8 cellular contexts compared by ENCODE assay signal in genomic region chr3:52005571-52005986, GRCh38. TPM values are rescaled to one million over a fixed set of nuclear protein-coding genes. Genes with fewer than 3 reads are reported as not detected.
DNase-seq lines count a peak whose midpoint lies in the region; ATAC-seq, FAIRE-seq and TF ChIP-seq lines count a peak whose summit lies in the region.

No MANE protein-coding gene starts in this region.

- H3K27ac Mint-ChIP-seq in activated CD4-positive, alpha-beta T cell treated with anti-CD3 and anti-CD28 coated beads for 36 hours: no peak overlapping the region

- H3K4me3 Mint-ChIP-seq in activated CD4-positive, alpha-beta T cell treated with anti-CD3 and anti-CD28 coated beads for 36 hours: no peak overlapping the region

- intact Hi-C loops in activated CD4-positive, alpha-beta T cell treated with anti-CD3 and anti-CD28 coated beads for 36 hours (cut with DNase I, micrococcal nuclease): no loop called here
- intact Hi-C loops in K562 (cut with micrococcal nuclease) (no loop called here), uterus (cut with DNase I; ENCODE audit: low total_unique reads) (loop anchor here (10.0 kb wide), 1 partner anchor 339 kb away; no protein-coding TSS in a partner anchor)

- peak; percentile 43 for DNase-seq in activated CD4-positive, alpha-beta T cell treated with anti-CD3 and anti-CD28 coated beads for 36 hours
- DNase-seq in activated CD4-positive, alpha-beta T cell treated with anti-CD3 and anti-CD28 coated beads for 4 hours: no peak
- DNase-seq in K562 (ENCODE audit: extremely low read depth in 1 of 4, low spot score in 3 of 4) (peak; percentile 42 to 47 (median 45)), uterus (peak in 1 of 2 donors; percentile 73), 8988T (no peak)

- H3K27me3 Mint-ChIP-seq in activated CD4-positive, alpha-beta T cell treated with anti-CD3 and anti-CD28 coated beads for 36 hours: no peaks in the 10 kb centered on the region

- CTCF ChIA-PET in activated CD4-positive, alpha-beta T cell treated with anti-CD3 and anti-CD28 coated beads for 36 hours (lab: Charles Lee): interaction anchor here (0.5 to 6.3 kb wide), 4 partner anchors 10 to 449 kb away, joined by 3 to 76 read pairs (median 3); no protein-coding TSS in a partner anchor
- CTCF ChIA-PET in K562 (lab: Yijun Ruan, JAX; ENCODE audit: low intra/inter-chr PET ratio): interaction anchor here (0.7 kb wide), 1 partner anchor 117 kb away, joined by 3 read pairs; no protein-coding TSS in a partner anchor

- H3K9ac ChIP-seq in K562 (ENCODE audit: insufficient read depth in 1 of 2, low read depth in 2 of 2, low read length in 2 of 2): peak overlapping the region in 1 of 2 experiments; percentile 69; a peak in 2 of 4 replicates

- H3K4me3 ChIP-seq in K562: no peak overlapping the region
- no peak overlapping the region for H3K4me3 ChIP-seq in uterus

- H3K36me3 ChIP-seq in K562 (ENCODE audit: control insufficient read depth, insufficient read depth, low read length) (no peaks in the 10 kb centered on the region), uterus (no peaks in the 10 kb centered on the region)

- H3K4me1 Mint-ChIP-seq in activated CD4-positive, alpha-beta T cell treated with anti-CD3 and anti-CD28 coated beads for 36 hours: peaks cover 16% of the 10 kb centered on the region

- TF ChIP-seq EP300 in K562 (IDR thresholded peaks at IDR 0.05; ENCODE audit: low read length): no peak

- TF ChIP-seq CTCF in K562 (IDR thresholded peaks at IDR 0.05 in 2 of 3, conservative IDR thresholded peaks at IDR 0.05 in 1 of 3; ENCODE audit: insufficient read depth in 2 of 3, low read depth in 1 of 3, low read length in 3 of 3): no peak
- TF ChIP-seq CTCF in uterus (IDR thresholded peaks at IDR 0.05): no peak

- H4K20me1 ChIP-seq in K562 (replicated peaks; ENCODE audit: control insufficient read depth, insufficient read depth, low read length): no peaks in the 10 kb centered on the region

- H3K9me1 ChIP-seq in K562 (ENCODE audit: control insufficient read depth, insufficient read depth, low read length): no peaks in the 10 kb centered on the region

- in situ Hi-C loops in K562 (cut with MboI): loop anchor here (25.0 kb wide), 1 partner anchor 382 kb away; no protein-coding TSS in a partner anchor

- H3K79me2 ChIP-seq in K562 (ENCODE audit: control insufficient read depth, insufficient read depth, low read length): no peaks in the 10 kb centered on the region

- H3K9me3 ChIP-seq in K562 (replicated peaks; ENCODE audit: control insufficient read depth, insufficient read depth, low read depth, low read length) (no peaks in the 10 kb centered on the region), uterus (no peaks in the 10 kb centered on the region)

- FAIRE-seq in K562 (lab: Jason Lieb, UNC): no peak

- H2AFZ ChIP-seq in K562 (ENCODE audit: low read depth, low read length): peak overlapping the region; percentile 65; the same call in 1 of the 2 replicates

- no peak overlapping the region for H3K27ac ChIP-seq in K562 (ENCODE audit: extremely low read depth, low read depth, low read length)
- H3K27ac ChIP-seq in layer of hippocampus (ENCODE audit: low read depth, low read length): peak overlapping the region; percentile 40
- H3K27ac ChIP-seq in uterus: peak overlapping the region; percentile 36 to 55

- no TSS peak for BruUV-seq in K562 (replicated peaks; lab: Mats Ljungman, UMichigan)

- H3K36me3 Mint-ChIP-seq in activated CD4-positive, alpha-beta T cell treated with anti-CD3 and anti-CD28 coated beads for 36 hours (ENCODE audit: low read depth): no peaks in the 10 kb centered on the region

- POLR2A ChIA-PET in activated CD4-positive, alpha-beta T cell treated with anti-CD3 and anti-CD28 coated beads for 36 hours (lab: Charles Lee): interaction anchor here (0.7 kb wide), 1 partner anchor 315 kb away, joined by 3 read pairs; no protein-coding TSS in a partner anchor
- POLR2A ChIA-PET in K562 (lab: Yijun Ruan, JAX): no interaction called here

- peak; percentile 28 for ATAC-seq in activated CD4-positive, alpha-beta T cell treated with anti-CD3 and anti-CD28 coated beads for 36 hours
- ATAC-seq in K562 (no peak), GM21360 (IDR thresholded peaks at IDR 0.05; ENCODE audit: unreplicated experiment) (no peak), HG03520 (IDR thresholded peaks at IDR 0.05; ENCODE audit: unreplicated experiment) (no peak)

- no peak for TF ChIP-seq RAD21 in K562 (CRISPR knock-in tag; conservative IDR thresholded peaks at IDR 0.05 in 1 of 2, IDR thresholded peaks at IDR 0.05 in 1 of 2)

- 8% methylated on average over 11 of the region's 15 CpGs for WGBS in K562 (ENCODE audit: insufficient coverage, low coverage, missing lambda C conversion rate)

- TF ChIP-seq POLR2A in K562 (conservative IDR thresholded peaks at IDR 0.05): no peak
- no peak for TF ChIP-seq POLR2A in uterus (IDR thresholded peaks at IDR 0.05)

- H3K4me1 ChIP-seq in K562 (replicated peaks in 1 of 2; ENCODE audit: control insufficient read depth in 2 of 2, insufficient read depth in 2 of 2, low read length in 2 of 2) (peaks cover 17 to 35% of the 10 kb centered on the region in 2 experiments; a peak in 4 of 5 replicates), uterus (peaks cover 0 to 12% of the 10 kb centered on the region in 2 donors)

- H3K27me3 ChIP-seq in K562 (ENCODE audit: control insufficient read depth in 2 of 2, insufficient read depth in 2 of 2, low read length in 2 of 2) (no peaks in the 10 kb centered on the region), layer of hippocampus (ENCODE audit: control insufficient read depth, insufficient read depth, low read length) (no peaks in the 10 kb centered on the region), uterus (no peaks in the 10 kb centered on the region)

- peak overlapping the region; percentile 32; the same call in 1 of the 2 replicates for H3K4me2 ChIP-seq in K562 (ENCODE audit: insufficient read depth, low read length)

- H3K9me3 Mint-ChIP-seq in activated CD4-positive, alpha-beta T cell treated with anti-CD3 and anti-CD28 coated beads for 36 hours (ENCODE audit: low read depth): no peaks in the 10 kb centered on the region

RNA-seq across cellular contexts. Expression of gene RPL29, which starts 9.9 kb away (rescaled TPM):
- 1,000 to 10,000 TPM; 1,975 to 2,071 TPM for total RNA-seq in activated CD4-positive, alpha-beta T cell treated with anti-CD3 and anti-CD28 coated beads for 36 hours
- 184 and 350 TPM in 2 replicates for total RNA-seq in K562 (2011; cell fraction: chromatin; rRNA removed; ENCODE audit: low replicate concordance)
- total RNA-seq in K562 (2011; cell fraction: nucleolus; rRNA removed): 475 and 490 TPM in 2 replicates
- 538 and 894 TPM in 2 replicates for total RNA-seq in K562 (2011; cell fraction: nucleoplasm; rRNA removed)
- total RNA-seq in K562 (2014; rRNA removed) (1,104 and 1,143 TPM in 2 replicates), K562 (2014; rRNA removed; fragmentation: Illumina TruSeq; extraction: Trizol) (811 and 895 TPM in 2 replicates), K562 (2015; rRNA removed; fragmentation: Illumina TruSeq; extraction: Trizol) (1,065 and 1,147 TPM in 2 replicates), K562 (2021) (917 and 1,045 TPM in 2 replicates), uterus (1,000 to 10,000 TPM in 3 of 4 donors, 100 to 1,000 TPM in 1; 696 to 2,362 (median 1,238) TPM)
- polyA plus RNA-seq in K562 (2011; rRNA removed) (1,156 and 1,373 TPM in 2 replicates), K562 (2014; fragmentation: Illumina TruSeq; extraction: Trizol) (1,281 and 1,602 TPM in 2 replicates), K562 (2014; fragmentation: Nextera tagmentation; extraction: Ambion mirVana) (100 to 1,000 TPM; 568 to 871 TPM), K562 (2014; rRNA removed) (1,326 and 1,475 TPM in 2 replicates)
- polyA plus RNA-seq in K562 (2011; cell fraction: cytosol; rRNA removed): 2,082 and 2,495 TPM in 2 replicates
- 709 and 859 TPM in 2 replicates for polyA plus RNA-seq in K562 (2011; cell fraction: nucleus; rRNA removed)
- polyA plus RNA-seq in K562 (2012): 1,411 and 1,997 TPM in 2 replicates
- 954 and 1,034 TPM in 2 replicates for polyA minus RNA-seq in K562 (2011; rRNA and poly(A)+ RNA removed)
- 628 and 690 TPM in 2 replicates for polyA minus RNA-seq in K562 (2011; cell fraction: cytosol; rRNA and poly(A)+ RNA removed)
- polyA minus RNA-seq in K562 (2011; cell fraction: nucleus; rRNA and poly(A)+ RNA removed): 177 and 303 TPM in 2 replicates

RNA-seq across cellular contexts. Expression of gene ACY1, which starts 22.2 kb away (rescaled TPM):
- 10 to 100 TPM; 61.5 to 90.0 TPM for total RNA-seq in activated CD4-positive, alpha-beta T cell treated with anti-CD3 and anti-CD28 coated beads for 36 hours
- 84.3 and 247 TPM in 2 replicates for total RNA-seq in K562 (2011; cell fraction: chromatin; rRNA removed; ENCODE audit: low replicate concordance)
- total RNA-seq in K562 (2011; cell fraction: nucleolus; rRNA removed): 195 and 196 TPM in 2 replicates
- 130 and 134 TPM in 2 replicates for total RNA-seq in K562 (2011; cell fraction: nucleoplasm; rRNA removed)
- total RNA-seq in K562 (2014; rRNA removed) (118 and 179 TPM in 2 replicates), K562 (2014; rRNA removed; fragmentation: Illumina TruSeq; extraction: Trizol) (44.6 and 70.7 TPM in 2 replicates), K562 (2015; rRNA removed; fragmentation: Illumina TruSeq; extraction: Trizol) (93.2 and 96.9 TPM in 2 replicates), K562 (2021) (134 and 138 TPM in 2 replicates), uterus (10 to 100 TPM in 2 of 4 donors, 1 to 10 TPM in 1, not detected in 1; 1.3 to 19.0 (median 12.4) TPM)
- polyA plus RNA-seq in K562 (2011; rRNA removed) (104 and 144 TPM in 2 replicates), K562 (2014; fragmentation: Illumina TruSeq; extraction: Trizol) (123 and 129 TPM in 2 replicates), K562 (2014; fragmentation: Nextera tagmentation; extraction: Ambion mirVana) (100 to 1,000 TPM; 179 to 195 TPM), K562 (2014; rRNA removed) (128 and 136 TPM in 2 replicates)
- 184 and 389 TPM in 2 replicates for polyA plus RNA-seq in K562 (2011; cell fraction: cytosol; rRNA removed)
- polyA plus RNA-seq in K562 (2011; cell fraction: nucleus; rRNA removed): 211 and 337 TPM in 2 replicates
- polyA plus RNA-seq in K562 (2012): 145 and 205 TPM in 2 replicates
- 63.4 and 90.9 TPM in 2 replicates for polyA minus RNA-seq in K562 (2011; rRNA and poly(A)+ RNA removed)
- 94.5 and 118 TPM in 2 replicates for polyA minus RNA-seq in K562 (2011; cell fraction: cytosol; rRNA and poly(A)+ RNA removed)
- polyA minus RNA-seq in K562 (2011; cell fraction: nucleus; rRNA and poly(A)+ RNA removed): 79.1 and 86.7 TPM in 2 replicates

RNA-seq across cellular contexts. Expression of gene ABHD14A, which starts 30.7 kb away (rescaled TPM):
- total RNA-seq in activated CD4-positive, alpha-beta T cell treated with anti-CD3 and anti-CD28 coated beads for 36 hours: 1 to 10 TPM; 6.3 to 7.5 TPM
- 1.7 and 7.0 TPM in 2 replicates for total RNA-seq in K562 (2011; cell fraction: chromatin; rRNA removed; ENCODE audit: low replicate concordance)
- 12.5 and 13.2 TPM in 2 replicates for total RNA-seq in K562 (2011; cell fraction: nucleolus; rRNA removed)
- total RNA-seq in K562 (2011; cell fraction: nucleoplasm; rRNA removed): 9.3 and 10.3 TPM in 2 replicates
- total RNA-seq in K562 (2014; rRNA removed) (8.4 and 12.2 TPM in 2 replicates), K562 (2014; rRNA removed; fragmentation: Illumina TruSeq; extraction: Trizol) (1.7 and 3.3 TPM in 2 replicates), K562 (2015; rRNA removed; fragmentation: Illumina TruSeq; extraction: Trizol) (7.7 and 8.3 TPM in 2 replicates), K562 (2021) (9.4 and 10.6 TPM in 2 replicates), uterus (10 to 100 TPM in 2 of 4 donors, 1 to 10 TPM in 2; 1.8 to 16.6 (median 10.5) TPM)
- polyA plus RNA-seq in K562 (2011; rRNA removed) (6.6 and 10.5 TPM in 2 replicates), K562 (2014; fragmentation: Illumina TruSeq; extraction: Trizol) (7.1 and 8.4 TPM in 2 replicates), K562 (2014; fragmentation: Nextera tagmentation; extraction: Ambion mirVana) (1 to 10 TPM in 1 of 2 experiments, under 1 TPM in 1; 0.90 to 2.0 TPM), K562 (2014; rRNA removed) (9.6 and 14.0 TPM in 2 replicates)
- polyA plus RNA-seq in K562 (2011; cell fraction: cytosol; rRNA removed): 20.3 and 55.0 TPM in 2 replicates
- polyA plus RNA-seq in K562 (2011; cell fraction: nucleus; rRNA removed): 5.8 and 7.5 TPM in 2 replicates
- polyA plus RNA-seq in K562 (2012): 10.5 and 14.1 TPM in 2 replicates
- 1.6 and 5.7 TPM in 2 replicates for polyA minus RNA-seq in K562 (2011; rRNA and poly(A)+ RNA removed)
- 4.3 and 7.0 TPM in 2 replicates for polyA minus RNA-seq in K562 (2011; cell fraction: cytosol; rRNA and poly(A)+ RNA removed)
- 0.54 and 0.78 TPM in 2 replicates for polyA minus RNA-seq in K562 (2011; cell fraction: nucleus; rRNA and poly(A)+ RNA removed)

RNA-seq across cellular contexts. Expression of gene ABHD14B, which starts 31.7 kb away (rescaled TPM):
- total RNA-seq in activated CD4-positive, alpha-beta T cell treated with anti-CD3 and anti-CD28 coated beads for 36 hours: 10 to 100 TPM; 62.4 to 65.0 TPM
- total RNA-seq in K562 (2011; cell fraction: chromatin; rRNA removed; ENCODE audit: low replicate concordance): 33.5 and 88.4 TPM in 2 replicates
- 69.5 and 79.0 TPM in 2 replicates for total RNA-seq in K562 (2011; cell fraction: nucleolus; rRNA removed)
- total RNA-seq in K562 (2011; cell fraction: nucleoplasm; rRNA removed): 83.9 and 125 TPM in 2 replicates
- total RNA-seq in K562 (2014; rRNA removed) (46.5 and 78.4 TPM in 2 replicates), K562 (2014; rRNA removed; fragmentation: Illumina TruSeq; extraction: Trizol) (27.4 and 28.3 TPM in 2 replicates), K562 (2015; rRNA removed; fragmentation: Illumina TruSeq; extraction: Trizol) (33.7 and 34.0 TPM in 2 replicates), K562 (2021) (65.2 and 68.0 TPM in 2 replicates), uterus (10 to 100 TPM; 15.6 to 52.4 (median 39.6) TPM)
- polyA plus RNA-seq in K562 (2011; rRNA removed) (107 and 114 TPM in 2 replicates), K562 (2014; fragmentation: Illumina TruSeq; extraction: Trizol) (72.2 and 86.5 TPM in 2 replicates), K562 (2014; fragmentation: Nextera tagmentation; extraction: Ambion mirVana) (10 to 100 TPM; 10.6 to 11.7 TPM), K562 (2014; rRNA removed) (80.5 and 87.3 TPM in 2 replicates)
- polyA plus RNA-seq in K562 (2011; cell fraction: cytosol; rRNA removed): 153 and 233 TPM in 2 replicates
- polyA plus RNA-seq in K562 (2011; cell fraction: nucleus; rRNA removed): 82.3 and 118 TPM in 2 replicates
- 58.2 and 103 TPM in 2 replicates for polyA plus RNA-seq in K562 (2012)
- 50.4 and 76.8 TPM in 2 replicates for polyA minus RNA-seq in K562 (2011; rRNA and poly(A)+ RNA removed)
- polyA minus RNA-seq in K562 (2011; cell fraction: cytosol; rRNA and poly(A)+ RNA removed): 38.9 and 39.4 TPM in 2 replicates
- polyA minus RNA-seq in K562 (2011; cell fraction: nucleus; rRNA and poly(A)+ RNA removed): 26.3 and 30.1 TPM in 2 replicates

RNA-seq across cellular contexts. Expression of gene PCBP4, which starts 38.3 kb away (rescaled TPM):
- total RNA-seq in activated CD4-positive, alpha-beta T cell treated with anti-CD3 and anti-CD28 coated beads for 36 hours: 10 to 100 TPM; 12.5 to 13.6 TPM
- 3.7 and 14.0 TPM in 2 replicates for total RNA-seq in K562 (2011; cell fraction: chromatin; rRNA removed; ENCODE audit: low replicate concordance)
- 5.8 and 7.8 TPM in 2 replicates for total RNA-seq in K562 (2011; cell fraction: nucleolus; rRNA removed)
- 4.6 and 5.4 TPM in 2 replicates for total RNA-seq in K562 (2011; cell fraction: nucleoplasm; rRNA removed)
- total RNA-seq in K562 (2014; rRNA removed) (4.6 and 4.9 TPM in 2 replicates), K562 (2014; rRNA removed; fragmentation: Illumina TruSeq; extraction: Trizol) (0.73 and 0.93 TPM in 2 replicates), K562 (2015; rRNA removed; fragmentation: Illumina TruSeq; extraction: Trizol) (1.6 and 2.1 TPM in 2 replicates), K562 (2021) (4.7 and 5.7 TPM in 2 replicates), uterus (100 to 1,000 TPM in 2 of 4 donors, 10 to 100 TPM in 2; 39.7 to 261 (median 159) TPM)
- polyA plus RNA-seq in K562 (2011; rRNA removed) (3.1 and 5.5 TPM in 2 replicates), K562 (2014; fragmentation: Illumina TruSeq; extraction: Trizol) (2.6 and 4.7 TPM in 2 replicates), K562 (2014; fragmentation: Nextera tagmentation; extraction: Ambion mirVana) (under 1 TPM; 0.06 to 0.07 TPM), K562 (2014; rRNA removed) (5.8 and 6.4 TPM in 2 replicates)
- 4.5 and 7.3 TPM in 2 replicates for polyA plus RNA-seq in K562 (2011; cell fraction: cytosol; rRNA removed)
- polyA plus RNA-seq in K562 (2011; cell fraction: nucleus; rRNA removed): 15.9 and 21.8 TPM in 2 replicates
- polyA plus RNA-seq in K562 (2012): 3.7 and 10.9 TPM in 2 replicates
- 1.3 and 1.9 TPM in 2 replicates for polyA minus RNA-seq in K562 (2011; rRNA and poly(A)+ RNA removed)
- polyA minus RNA-seq in K562 (2011; cell fraction: cytosol; rRNA and poly(A)+ RNA removed): 1.4 and 1.6 TPM in 2 replicates
- polyA minus RNA-seq in K562 (2011; cell fraction: nucleus; rRNA and poly(A)+ RNA removed): 1.9 and 3.9 TPM in 2 replicates

Comparison
In these comparisons a context has a peak if more than half of its experiments do, and no peak if none do; other contexts are left out.
1. DNase-seq: peak in activated CD4-positive, alpha-beta T cell treated with anti-CD3 and anti-CD28 coated beads for 36 hours (single experiment) and K562 (4 of 4); none in activated CD4-positive, alpha-beta T cell treated with anti-CD3 and anti-CD28 coated beads for 4 hours (0 of 2) and 8988T (single experiment).